In the genomic region with DNA sequence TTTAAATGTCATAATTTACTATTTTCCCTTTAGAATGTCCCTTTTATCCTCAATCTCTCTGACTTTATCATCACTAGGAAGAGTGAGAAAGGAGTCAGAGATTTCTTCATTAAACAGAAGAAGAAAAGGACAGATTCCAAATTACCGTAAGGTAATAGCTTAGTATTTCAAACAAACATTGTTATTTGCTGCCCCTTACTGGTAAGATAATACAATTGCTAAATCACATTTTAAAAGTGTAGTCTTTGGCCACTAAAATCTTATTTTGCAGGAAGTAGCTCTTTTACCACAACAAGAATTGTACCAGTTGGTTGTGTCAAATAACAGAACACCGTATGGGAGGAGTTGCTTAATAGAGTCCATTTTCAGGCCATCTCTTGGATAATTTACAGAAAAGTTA, we compare ENCODE assay signal across 8 cellular contexts. TPM values are rescaled to one million over a fixed set of nuclear protein-coding genes. Genes with fewer than 3 reads are reported as not detected.
A peak's percentile ranks its signal among the peaks of the same experiment; 100 is the strongest.
DNase-seq lines count a peak whose midpoint lies in the region; ATAC-seq, FAIRE-seq and TF ChIP-seq lines count a peak whose summit lies in the region.

No MANE protein-coding gene starts in this region.

- H3K4me3 ChIP-seq in pancreas, result no peak overlapping the region

- H3K27me3 ChIP-seq in pancreas, result no peaks in the 10 kb centered on the region

- intact Hi-C loops in pancreas (cut with DNase I), result loop anchor here in 1 of 3 donors (10.0 kb wide), 1 partner anchor 710 kb away; no protein-coding TSS in a partner anchor

- no peaks in the 10 kb centered on the region for H3K9me3 ChIP-seq in pancreas

- WGBS in pancreas, 2 donors, result 19 to 26% methylated on average over 2 of the region's 2 CpGs

- no peaks in the 10 kb centered on the region for H3K36me3 ChIP-seq in pancreas

- no peak overlapping the region for H3K27ac ChIP-seq in pancreas

- peak; percentile 62 for DNase-seq in CD1c-positive myeloid dendritic cell (ENCODE audit: extremely low spot score)
- peak; percentile 23 for DNase-seq in NCI-H2227 (lab: John Stamatoyannopoulos, UW; ENCODE audit: unreplicated experiment)
- peak; percentile 40 for DNase-seq in dermis blood vessel endothelial cell
- DNase-seq in pancreas, result no peak
- no peak for DNase-seq in activated CD4-positive, alpha-beta T cell treated with anti-CD3 and anti-CD28 coated beads for 48 hours

- ATAC-seq in GM21390 (IDR thresholded peaks at IDR 0.05; ENCODE audit: unreplicated experiment), result peak; percentile 52
- peak in 3 of 4 donors; percentile 53 to 69 (median 65) for ATAC-seq in pancreas
- no peak for ATAC-seq in HG02840 (IDR thresholded peaks at IDR 0.05; ENCODE audit: low FRiP score, unreplicated experiment)
- no peak for ATAC-seq in HG02610 (IDR thresholded peaks at IDR 0.05; ENCODE audit: unreplicated experiment)

- no peak for TF ChIP-seq CTCF in pancreas (IDR thresholded peaks at IDR 0.05)

- FAIRE-seq in pancreas (lab: Jason Lieb, UNC), result peak; percentile 53

- peaks cover 0 to 4% (median 3%) of the 10 kb centered on the region in 3 donors for H3K4me1 ChIP-seq in pancreas

RNA-seq across cellular contexts. Expression of a gene that starts 53.7 kb away (rescaled TPM):
- 74.4 and 83.5 TPM in 2 replicates for total RNA-seq in dermis blood vessel endothelial cell
- total RNA-seq in pancreas, result 10 to 100 TPM; 17.0 to 40.3 (median 21.1) TPM
- 10 to 100 TPM; 20.0 to 32.1 TPM for polyA plus RNA-seq in pancreas

RNA-seq across cellular contexts. Expression of a gene that starts 54.0 kb away (rescaled TPM):
- total RNA-seq in dermis blood vessel endothelial cell (20.4 and 25.4 TPM in 2 replicates), pancreas (10 to 100 TPM in 1 of 6 donors, 1 to 10 TPM in 5; 4.5 to 11.0 (median 6.7) TPM)
- polyA plus RNA-seq in pancreas, result 1 to 10 TPM; 1.7 to 3.1 TPM

Comparison
In these comparisons a context has a peak if more than half of its experiments do, and no peak if none do; other contexts are left out.
1. DNase-seq: peak in CD1c-positive myeloid dendritic cell (single experiment), NCI-H2227 (single experiment) and dermis blood vessel endothelial cell (single experiment); none in pancreas (0 of 6) and activated CD4-positive, alpha-beta T cell treated with anti-CD3 and anti-CD28 coated beads for 48 hours (single experiment).
2. ATAC-seq: peak in GM21390 (single experiment) and pancreas (3 of 4); none in HG02840 (single experiment) and HG02610 (single experiment).